11 cellular contexts compared by ENCODE assay signal in the genomic region with DNA sequence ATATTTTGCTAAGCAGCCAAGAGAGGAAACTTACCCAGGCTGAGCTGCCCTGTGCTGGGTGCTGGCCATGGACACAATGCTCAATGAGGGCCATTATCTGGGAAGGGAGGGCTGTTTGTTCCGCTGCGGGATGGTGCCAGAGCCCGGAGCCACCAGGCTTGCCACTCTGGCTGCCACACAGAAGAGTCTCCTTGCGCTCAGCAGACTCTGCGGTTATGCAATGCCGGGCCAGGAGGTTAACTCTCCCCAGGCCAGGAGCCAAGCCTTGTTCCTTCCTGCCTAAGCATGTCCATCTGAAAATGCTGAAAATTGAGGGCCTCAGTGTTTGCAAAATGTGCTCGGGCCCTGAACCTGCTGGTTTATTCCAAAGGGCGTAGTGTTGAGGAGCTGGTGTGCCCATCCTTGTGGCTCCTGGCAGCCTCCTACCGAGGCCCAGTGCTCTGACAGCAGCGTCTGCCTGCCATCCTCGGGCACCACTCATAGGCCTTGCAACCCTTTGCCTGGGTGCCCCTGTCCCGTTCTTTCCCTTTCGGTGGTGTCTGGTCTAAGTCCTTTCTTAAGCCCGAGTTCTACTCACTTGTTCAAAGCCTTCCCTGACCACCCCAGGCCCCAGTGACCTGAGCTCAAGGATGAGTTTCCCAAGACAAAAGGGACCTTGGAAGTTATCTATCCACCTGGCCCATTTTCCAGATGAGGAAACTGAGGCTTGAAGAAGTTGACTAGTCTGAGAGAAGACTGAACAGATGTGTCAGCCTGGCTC.
A peak's percentile ranks its signal among the peaks of the same experiment; 100 is the strongest.
DNase-seq lines count a peak whose midpoint lies in the region; ATAC-seq and TF ChIP-seq lines count a peak whose summit lies in the region.
"Had no signal": no experiment of that assay in that cellular context is flagged by ENCODE, and none has a peak within 500 bp of the region (broad histone marks: within the 10 kb centered on the region; RNA-seq: fewer than 3 reads in every experiment).

No MANE protein-coding gene starts in this region.

- TF ChIP-seq CTCF in lower lobe of right lung (IDR thresholded peaks at IDR 0.05) (no peak), upper lobe of left lung (IDR thresholded peaks at IDR 0.05) (no peak)

- H3K27ac ChIP-seq in esophagus (ENCODE audit: low read depth in 2 of 2, low read length in 1 of 2) (peak overlapping the region; percentile 52 to 69), lower lobe of right lung (peak overlapping the region; percentile 64), upper lobe of left lung (peak overlapping the region; percentile 29 to 75 (median 50))
- H3K27ac ChIP-seq: 22Rv1 had no signal

- peak in 1 of 4 donors; percentile 50 for TF ChIP-seq EP300 in upper lobe of left lung (IDR thresholded peaks at IDR 0.05)

- no peak for TF ChIP-seq POLR2A in upper lobe of left lung (IDR thresholded peaks at IDR 0.05)

- H3K36me3 ChIP-seq in esophagus (ENCODE audit: control insufficient read depth in 2 of 2, insufficient read depth in 2 of 2, low read length in 1 of 2) (no peaks in the 10 kb centered on the region), lower lobe of right lung (no peaks in the 10 kb centered on the region), upper lobe of left lung (no peaks in the 10 kb centered on the region)

- intact Hi-C loops in lower lobe of right lung (cut with DNase I), result no loop called here

- H3K4me1 ChIP-seq in esophagus (ENCODE audit: control insufficient read depth in 2 of 2, insufficient read depth in 2 of 2, low read length in 1 of 2) (peaks cover 15 to 24% of the 10 kb centered on the region in 2 donors), lower lobe of right lung (peaks cover 37% of the 10 kb centered on the region), upper lobe of left lung (peaks cover 28 to 35% (median 31%) of the 10 kb centered on the region in 4 donors)

- 43 to 50% methylated on average over 14 of the region's 14 CpGs for WGBS in esophagus, 2 donors
- 36 to 58% methylated on average over 9 to 14 of the region's 14 CpGs for WGBS in upper lobe of left lung, 2 donors

- peak; percentile 23 for DNase-seq in DMS 273 (lab: John Stamatoyannopoulos, UW; ENCODE audit: unreplicated experiment)
- no peak for DNase-seq in DMS 273 treated with DMSO at 0.1 percent for 48 hours (lab: John Stamatoyannopoulos, UW)
- peak; percentile 91 for DNase-seq in lower lobe of right lung
- DNase-seq in upper lobe of left lung, result peak; percentile 85 to 93
- DNase-seq in DMS79 (lab: John Stamatoyannopoulos, UW), result no peak
- DNase-seq: NCI-H1105, T-helper 17 cell had no signal

- peak; percentile 93 to 94 for ATAC-seq in lower lobe of right lung
- ATAC-seq in upper lobe of left lung (ENCODE audit: low FRiP score in 2 of 2), result peak; percentile 76 to 85
- no peak for ATAC-seq in HG02938 (IDR thresholded peaks at IDR 0.05; ENCODE audit: unreplicated experiment)
- ATAC-seq in GM18861 (IDR thresholded peaks at IDR 0.05; ENCODE audit: unreplicated experiment), result no peak
- ATAC-seq: T-helper 17 cell had no signal

- H3K4me3 ChIP-seq in esophagus (ENCODE audit: low read depth in 1 of 2, low read length in 2 of 2) (no peak overlapping the region), lower lobe of right lung (no peak overlapping the region), upper lobe of left lung (no peak overlapping the region)

- H3K27me3 ChIP-seq in esophagus (ENCODE audit: control insufficient read depth in 1 of 2, insufficient read depth in 2 of 2, low read length in 2 of 2) (no peaks in the 10 kb centered on the region), lower lobe of right lung (ENCODE audit: low read depth) (no peaks in the 10 kb centered on the region), upper lobe of left lung (no peaks in the 10 kb centered on the region)

- H3K9me3 ChIP-seq in esophagus (ENCODE audit: control insufficient read depth in 2 of 2, insufficient read depth in 1 of 2, low read depth in 1 of 2, low read length in 1 of 2) (no peaks in the 10 kb centered on the region), lower lobe of right lung (no peaks in the 10 kb centered on the region), upper lobe of left lung (no peaks in the 10 kb centered on the region)

Comparison
In these comparisons a context has a peak if more than half of its experiments do, and no peak if none do; other contexts are left out.
1. DNase-seq: peak in DMS 273 (single experiment), lower lobe of right lung (single experiment) and upper lobe of left lung (2 of 2); none in DMS 273 treated with DMSO at 0.1 percent for 48 hours (single experiment) and DMS79 (single experiment).
2. ATAC-seq: peak in lower lobe of right lung (2 of 2) and upper lobe of left lung (2 of 2); none in HG02938 (single experiment) and GM18861 (single experiment).
3. Peak in every context shown above with its lines, with median percentiles within 50 percentile points of each other: H3K27ac ChIP-seq.